Comparison of ENCODE assay signal across 10 cellular contexts in the genomic region with DNA sequence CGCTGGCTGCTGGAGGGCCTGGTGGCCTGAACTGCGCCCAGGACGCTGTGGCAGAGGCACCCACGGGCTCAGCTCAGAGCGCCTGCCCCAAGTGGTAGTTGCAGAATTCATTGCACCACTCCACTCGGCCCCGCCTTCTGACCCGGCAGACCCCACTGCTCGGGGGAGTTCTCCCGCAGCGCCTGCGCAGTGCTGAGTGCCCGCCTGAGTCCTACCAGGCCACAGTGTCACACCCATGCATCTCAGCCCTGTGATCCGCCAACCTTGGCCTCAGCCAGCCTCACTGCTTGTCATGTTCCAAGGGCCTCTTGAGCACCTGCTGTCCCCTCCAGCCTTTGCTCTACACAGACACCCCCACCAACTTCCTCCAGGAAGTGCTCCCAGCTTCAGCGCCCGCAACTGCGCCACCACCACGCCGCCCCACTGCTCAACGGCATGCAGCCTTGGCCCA. TPM values are rescaled to one million over a fixed set of nuclear protein-coding genes. Genes with fewer than 3 reads are reported as not detected.
DNase-seq lines count a peak whose midpoint lies in the region; ATAC-seq and TF ChIP-seq lines count a peak whose summit lies in the region.
"Had no signal": no experiment of that assay in that cellular context is flagged by ENCODE, and none has a peak within 500 bp of the region (broad histone marks: within the 10 kb centered on the region; RNA-seq: fewer than 3 reads in every experiment).

No MANE protein-coding gene starts in this region.

- H3K4me1 ChIP-seq in prostate gland (replicated peaks) (peaks cover 7% of the 10 kb centered on the region), HAP-1 (no peaks in the 10 kb centered on the region)

- H3K27me3 ChIP-seq in GM06990 (replicated peaks; ENCODE audit: control insufficient read depth, insufficient read depth, low read length) (no peaks in the 10 kb centered on the region), prostate gland (replicated peaks; ENCODE audit: insufficient read depth) (no peaks in the 10 kb centered on the region), HAP-1 (ENCODE audit: low read depth) (no peaks in the 10 kb centered on the region)

- no peak for ATAC-seq in HG02588 (IDR thresholded peaks at IDR 0.05; ENCODE audit: unreplicated experiment)
- ATAC-seq: Panc1 had no signal

- H3K27ac ChIP-seq in prostate gland: no peak overlapping the region
- H3K27ac ChIP-seq: foreskin keratinocyte had no signal

- DNase-seq in GM06990 (ENCODE audit: extremely low read depth, insufficient read length) (peak; percentile 59), NOMO-1 treated with dmso at 0.1 percent for 144 hours (lab: John Stamatoyannopoulos, UW; ENCODE audit: unreplicated experiment) (peak; percentile 24), islet precursor cell (no peak), prostate gland (ENCODE audit: low spot score) (no peak), HAP-1 (ENCODE audit: low spot score in 2 of 2) (no peak)
- peak; percentile 47 for DNase-seq in activated effector memory CD4-positive, alpha-beta T cell treated with Interleukin-2 at 50 U/mL for 16 hours
- DNase-seq in stimulated activated CD4-positive, alpha-beta T cell treated with anti-CD3 and anti-CD28 coated beads, Interleukin-1b, Interleukin-23, amount 100 ng/mL, for 4 hours (ENCODE audit: low read depth in 2 of 2): peak; percentile 19 to 46
- DNase-seq: foreskin keratinocyte had no signal

- 78% methylated on average over 10 of the region's 20 CpGs for WGBS in prostate gland

- TF ChIP-seq POLR2A in prostate gland (IDR thresholded peaks at IDR 0.05): no peak

- H3K4me3 ChIP-seq in GM06990 (replicated peaks; ENCODE audit: low read depth, low read length): no peak overlapping the region; the same call in 1 of the 2 replicates
- H3K4me3 ChIP-seq in prostate gland: no peak overlapping the region
- no peak overlapping the region for H3K4me3 ChIP-seq in HAP-1

- TF ChIP-seq CTCF in GM06990 (IDR thresholded peaks at IDR 0.05; ENCODE audit: insufficient read depth, low read length, poor library complexity, severe bottlenecking): no peak
- no peak for TF ChIP-seq CTCF in prostate gland (IDR thresholded peaks at IDR 0.05)

- in situ Hi-C loops in HAP-1 (cut with MboI; ENCODE audit: low sequenced_read_pairs): no loop called here

- peaks cover 4% of the 10 kb centered on the region for H3K36me3 ChIP-seq in GM06990 (ENCODE audit: control insufficient read depth, insufficient read depth, low read length)
- H3K36me3 ChIP-seq in prostate gland: no peaks in the 10 kb centered on the region
- no peaks in the 10 kb centered on the region for H3K36me3 ChIP-seq in HAP-1 (replicated peaks)

- intact Hi-C loops in prostate gland (cut with DNase I): no loop called here

- H3K9me3 ChIP-seq in prostate gland: no peaks in the 10 kb centered on the region
- no peaks in the 10 kb centered on the region for H3K9me3 ChIP-seq in HAP-1

RNA-seq across cellular contexts. Expression of a gene that starts 12.2 kb away (rescaled TPM):
- total RNA-seq in prostate gland: 1 to 10 TPM; 2.8 to 8.3 TPM

Comparison
In these comparisons a context has a peak if more than half of its experiments do, and no peak if none do; other contexts are left out.
1. DNase-seq: peak in GM06990 (single experiment), NOMO-1 treated with dmso at 0.1 percent for 144 hours (single experiment), activated effector memory CD4-positive, alpha-beta T cell treated with Interleukin-2 at 50 U/mL for 16 hours (single experiment) and stimulated activated CD4-positive, alpha-beta T cell treated with anti-CD3 and anti-CD28 coated beads, Interleukin-1b, Interleukin-23, amount 100 ng/mL, for 4 hours (2 of 2); none in islet precursor cell (single experiment), prostate gland (single experiment) and HAP-1 (0 of 2).